ENCODE assay signal across 21 cellular contexts in genomic region chr5:119339344-119339743, GRCh38. TPM values are rescaled to one million over a fixed set of nuclear protein-coding genes. Genes with fewer than 3 reads are reported as not detected.
DNase-seq lines count a peak whose midpoint lies in the region; ATAC-seq and TF ChIP-seq lines count a peak whose summit lies in the region.
"Had no signal": no experiment of that assay in that cellular context is flagged by ENCODE, and none has a peak within 500 bp of the region (broad histone marks: within the 10 kb centered on the region; RNA-seq: fewer than 3 reads in every experiment).

No MANE protein-coding gene starts in this region.

- H3K36me3 ChIP-seq in KMS-11 (ENCODE audit: insufficient read depth) (no peaks in the 10 kb centered on the region), neutrophil (no peaks in the 10 kb centered on the region), right lobe of liver (no peaks in the 10 kb centered on the region)
- H3K36me3 ChIP-seq: left lung, MG63, upper lobe of left lung had no signal

- no peak for DNase-seq in activated CD4-positive, alpha-beta T cell treated with anti-CD3 and anti-CD28 coated beads, Interleukin-2, amount 10 ng/mL, durations not matched to agents 24 days and 14 days
- no peak for DNase-seq in activated CD4-positive, alpha-beta T cell treated with anti-CD3 and anti-CD28 coated beads, Interleukin-2, amount 50 U/mL, for 4 hours
- DNase-seq in activated T-helper 1 cell treated with anti-CD3 and anti-CD28 coated beads, Interleukin-12 subunit alpha, Interleukin-12 subunit beta, Interleukin-2, Interleukin-4 antibody, amounts not matched to agents 30 ng/mL and 10 ng/mL and 1 ng/mL, durations not matched to agents 14 hours and 24 hours and 36 hours (ENCODE audit: low spot score), result no peak
- no peak for DNase-seq in right lobe of liver
- DNase-seq in posterior cingulate gyrus, result no peak
- DNase-seq: activated effector memory CD4-positive, alpha-beta T cell treated with anti-CD3 and anti-CD28 coated beads, Interleukin-2, amount 50 U/mL, for 16 hours; dermis blood vessel endothelial cell; GDM1; H7; left lung; MG63; NCI-H1694 treated with DMSO at 0.1 percent for 48 hours; NCI-H446 treated with DMSO at 0.1 percent for 48 hours; Right ventricle myocardium superior; T-helper 9 cell; upper lobe of left lung had no signal

- H3K9me3 ChIP-seq in neutrophil (no peaks in the 10 kb centered on the region), right lobe of liver (no peaks in the 10 kb centered on the region)
- H3K9me3 ChIP-seq: left lung, MG63, upper lobe of left lung had no signal

- H3K4me2 ChIP-seq in KMS-11, result peak overlapping the region; percentile 95

- no peak overlapping the region for H2AFZ ChIP-seq in KMS-11 (ENCODE audit: low read depth)
- H2AFZ ChIP-seq: parathyroid adenoma had no signal

- intact Hi-C loops in activated CD4-positive, alpha-beta T cell treated with anti-CD3 and anti-CD28 coated beads, Interleukin-2, amount 10 ng/mL, durations not matched to agents 24 days and 14 days (cut with micrococcal nuclease), result no loop called here
- intact Hi-C loops in activated T-helper 1 cell treated with anti-CD3 and anti-CD28 coated beads, Interleukin-12 subunit alpha, Interleukin-12 subunit beta, Interleukin-2, Interleukin-4 antibody, amounts not matched to agents 30 ng/mL and 10 ng/mL and 1 ng/mL, durations not matched to agents 14 hours and 24 hours and 36 hours (cut with micrococcal nuclease), result no loop called here
- intact Hi-C loops in right lobe of liver (cut with DNase I), result loop anchor here in 1 of 2 donors (10.0 kb wide), 1 partner anchor 225 kb away; no protein-coding TSS in a partner anchor
- intact Hi-C loops in posterior cingulate gyrus (cut with DNase I), result no loop called here

- H3K4me1 ChIP-seq in KMS-11 (ENCODE audit: low read depth, poor library complexity, severe bottlenecking) (peaks cover 89% of the 10 kb centered on the region), neutrophil (ENCODE audit: control insufficient read depth in 1 of 2, insufficient read depth in 1 of 2, low read depth in 1 of 2, low read length in 1 of 2) (peaks cover 98 to 100% of the 10 kb centered on the region in 2 experiments), right lobe of liver (no peaks in the 10 kb centered on the region)
- H3K4me1 ChIP-seq: parathyroid adenoma had no signal

- peaks cover 64% of the 10 kb centered on the region for H3K79me2 ChIP-seq in KMS-11 (ENCODE audit: insufficient read depth, low read depth)
- H3K79me2 ChIP-seq: parathyroid adenoma had no signal

- TF ChIP-seq POLR2A in right lobe of liver (IDR thresholded peaks at IDR 0.05), result no peak

- H3K27ac ChIP-seq in KMS-11 (peak overlapping the region; percentile 97), neutrophil (peak overlapping the region; percentile 86), right lobe of liver (no peak overlapping the region)
- H3K27ac ChIP-seq: parathyroid adenoma had no signal

- H3K9ac ChIP-seq in KMS-11, result peak overlapping the region; percentile 78; the same call in 1 of the 2 replicates
- H3K9ac ChIP-seq: parathyroid adenoma had no signal

- no peaks in the 10 kb centered on the region for H3K27me3 Mint-ChIP-seq in activated CD4-positive, alpha-beta T cell treated with anti-CD3 and anti-CD28 coated beads, Interleukin-2, amount 10 ng/mL, durations not matched to agents 24 days and 14 days
- H3K27me3 Mint-ChIP-seq in activated T-helper 1 cell treated with anti-CD3 and anti-CD28 coated beads, Interleukin-12 subunit alpha, Interleukin-12 subunit beta, Interleukin-2, Interleukin-4 antibody, amounts not matched to agents 30 ng/mL and 10 ng/mL and 1 ng/mL, durations not matched to agents 14 hours and 24 hours and 36 hours (ENCODE audit: insufficient read depth), result no peaks in the 10 kb centered on the region
- H3K27me3 Mint-ChIP-seq: brain had no signal

- H3K4me1 Mint-ChIP-seq in activated CD4-positive, alpha-beta T cell treated with anti-CD3 and anti-CD28 coated beads, Interleukin-2, amount 10 ng/mL, durations not matched to agents 24 days and 14 days, result peaks cover 84% of the 10 kb centered on the region
- peaks cover 99% of the 10 kb centered on the region for H3K4me1 Mint-ChIP-seq in activated T-helper 1 cell treated with anti-CD3 and anti-CD28 coated beads, Interleukin-12 subunit alpha, Interleukin-12 subunit beta, Interleukin-2, Interleukin-4 antibody, amounts not matched to agents 30 ng/mL and 10 ng/mL and 1 ng/mL, durations not matched to agents 14 hours and 24 hours and 36 hours (ENCODE audit: low read depth)

- H3K36me3 Mint-ChIP-seq in activated CD4-positive, alpha-beta T cell treated with anti-CD3 and anti-CD28 coated beads, Interleukin-2, amount 10 ng/mL, durations not matched to agents 24 days and 14 days (ENCODE audit: low read depth), result peaks cover 16% of the 10 kb centered on the region
- peaks cover 19% of the 10 kb centered on the region for H3K36me3 Mint-ChIP-seq in activated T-helper 1 cell treated with anti-CD3 and anti-CD28 coated beads, Interleukin-12 subunit alpha, Interleukin-12 subunit beta, Interleukin-2, Interleukin-4 antibody, amounts not matched to agents 30 ng/mL and 10 ng/mL and 1 ng/mL, durations not matched to agents 14 hours and 24 hours and 36 hours (ENCODE audit: low read depth)
- H3K36me3 Mint-ChIP-seq: brain had no signal

- no peaks in the 10 kb centered on the region for H4K20me1 ChIP-seq in KMS-11 (ENCODE audit: insufficient read depth)

- no peak overlapping the region for H3K4me3 ChIP-seq in KMS-11 (IDR thresholded peaks at IDR 0.05; ENCODE audit: insufficient read depth, low read depth, low read length)
- peak overlapping the region in 1 of 2 experiments; percentile 51 for H3K4me3 ChIP-seq in neutrophil (ENCODE audit: low read depth in 1 of 2, low read length in 1 of 2)
- H3K4me3 ChIP-seq in right lobe of liver, result no peak overlapping the region
- H3K4me3 ChIP-seq: left lung, MG63, upper lobe of left lung had no signal

- H3K9me3 Mint-ChIP-seq in activated CD4-positive, alpha-beta T cell treated with anti-CD3 and anti-CD28 coated beads, Interleukin-2, amount 10 ng/mL, durations not matched to agents 24 days and 14 days, result no peaks in the 10 kb centered on the region
- H3K9me3 Mint-ChIP-seq in activated T-helper 1 cell treated with anti-CD3 and anti-CD28 coated beads, Interleukin-12 subunit alpha, Interleukin-12 subunit beta, Interleukin-2, Interleukin-4 antibody, amounts not matched to agents 30 ng/mL and 10 ng/mL and 1 ng/mL, durations not matched to agents 14 hours and 24 hours and 36 hours, result no peaks in the 10 kb centered on the region
- H3K9me3 Mint-ChIP-seq: brain had no signal

- peak overlapping the region; percentile 92 for H3K27ac Mint-ChIP-seq in activated CD4-positive, alpha-beta T cell treated with anti-CD3 and anti-CD28 coated beads, Interleukin-2, amount 10 ng/mL, durations not matched to agents 24 days and 14 days
- peak overlapping the region; percentile 100 for H3K27ac Mint-ChIP-seq in activated T-helper 1 cell treated with anti-CD3 and anti-CD28 coated beads, Interleukin-12 subunit alpha, Interleukin-12 subunit beta, Interleukin-2, Interleukin-4 antibody, amounts not matched to agents 30 ng/mL and 10 ng/mL and 1 ng/mL, durations not matched to agents 14 hours and 24 hours and 36 hours
- H3K27ac Mint-ChIP-seq: brain had no signal

- ATAC-seq in right lobe of liver, result no peak
- no peak for ATAC-seq in HG02885 (IDR thresholded peaks at IDR 0.05; ENCODE audit: poor library complexity, unreplicated experiment)
- ATAC-seq: left lung had no signal

- H3K27me3 ChIP-seq in KMS-11 (ENCODE audit: insufficient read depth, low read depth) (no peaks in the 10 kb centered on the region), neutrophil (no peaks in the 10 kb centered on the region), right lobe of liver (no peaks in the 10 kb centered on the region)
- H3K27me3 ChIP-seq: left lung, MG63, upper lobe of left lung had no signal

- 83% methylated on average over 2 of the region's 2 CpGs for WGBS in right lobe of liver (ENCODE audit: insufficient coverage, low coverage, low lambda C conversion rate, missing lambda C conversion rate)

- H3K4me3 Mint-ChIP-seq in activated CD4-positive, alpha-beta T cell treated with anti-CD3 and anti-CD28 coated beads, Interleukin-2, amount 10 ng/mL, durations not matched to agents 24 days and 14 days, result peak overlapping the region; percentile 82
- peak overlapping the region; percentile 83 for H3K4me3 Mint-ChIP-seq in activated T-helper 1 cell treated with anti-CD3 and anti-CD28 coated beads, Interleukin-12 subunit alpha, Interleukin-12 subunit beta, Interleukin-2, Interleukin-4 antibody, amounts not matched to agents 30 ng/mL and 10 ng/mL and 1 ng/mL, durations not matched to agents 14 hours and 24 hours and 36 hours
- H3K4me3 Mint-ChIP-seq: brain had no signal

- TF ChIP-seq CTCF in KMS-11 (conservative IDR thresholded peaks at IDR 0.05; ENCODE audit: low read depth, low read length), result no peak
- TF ChIP-seq CTCF in neutrophil (IDR thresholded peaks at IDR 0.05), result no peak
- TF ChIP-seq CTCF in right lobe of liver (IDR thresholded peaks at IDR 0.05), result no peak

RNA-seq across cellular contexts. Expression of gene TNFAIP8, which starts 16.5 kb away (rescaled TPM):
- total RNA-seq in activated CD4-positive, alpha-beta T cell treated with anti-CD3 and anti-CD28 coated beads, Interleukin-2, amount 10 ng/mL, durations not matched to agents 24 days and 14 days, result 188 and 193 TPM in 2 replicates
- total RNA-seq in activated T-helper 1 cell treated with anti-CD3 and anti-CD28 coated beads, Interleukin-12 subunit alpha, Interleukin-12 subunit beta, Interleukin-2, Interleukin-4 antibody, amounts not matched to agents 30 ng/mL and 10 ng/mL and 1 ng/mL, durations not matched to agents 14 hours and 24 hours and 36 hours, result 214 and 219 TPM in 2 replicates
- total RNA-seq in right lobe of liver, result 10 to 100 TPM in 2 of 6 experiments, 1 to 10 TPM in 4; 2.2 to 26.7 (median 5.4) TPM

Comparison
In these comparisons a context has a peak if more than half of its experiments do, and no peak if none do; other contexts are left out.
1. H3K27ac ChIP-seq: peak in KMS-11 (single experiment) and neutrophil (single experiment); none in right lobe of liver (0 of 3).